8 cellular contexts compared by ENCODE assay signal in genomic region chr6:36839819-36840379, GRCh38. TPM values are rescaled to one million over a fixed set of nuclear protein-coding genes. Genes with fewer than 3 reads are reported as not detected.
A peak's percentile ranks its signal among the peaks of the same experiment; 100 is the strongest.
DNase-seq lines count a peak whose midpoint lies in the region; ATAC-seq, FAIRE-seq and TF ChIP-seq lines count a peak whose summit lies in the region.

No MANE protein-coding gene starts in this region.

- no peaks in the 10 kb centered on the region for H4K20me1 ChIP-seq in astrocyte (ENCODE audit: insufficient read depth, low read length)

- H3K27ac Mint-ChIP-seq in astrocyte (ENCODE audit: unreplicated experiment) = no peak overlapping the region

- H3K9ac ChIP-seq in astrocyte (ENCODE audit: low read length) = peak overlapping the region; percentile 35

- ATAC-seq in HG02642 (IDR thresholded peaks at IDR 0.05; ENCODE audit: poor library complexity, unreplicated experiment) = no peak

- peak overlapping the region; percentile 81 for H3K4me3 Mint-ChIP-seq in astrocyte (ENCODE audit: unreplicated experiment)

- WGBS in iPS DF 6.9 (ENCODE audit: insufficient coverage, insufficient read length) = no CpG with 5 or more reads among the region's 63 CpGs

- no peaks in the 10 kb centered on the region for H3K9me3 ChIP-seq in Peyer's patch
- no peaks in the 10 kb centered on the region for H3K9me3 ChIP-seq in astrocyte (ENCODE audit: insufficient read depth, low read depth, low read length)
- no peaks in the 10 kb centered on the region for H3K9me3 ChIP-seq in iPS DF 6.9 (ENCODE audit: control insufficient read depth, insufficient read depth, low read length)

- H3K27me3 ChIP-seq in Peyer's patch (peaks cover 0 to 7% of the 10 kb centered on the region in 2 donors), astrocyte (ENCODE audit: insufficient read depth, low read length) (peaks cover 32% of the 10 kb centered on the region), iPS DF 6.9 (ENCODE audit: control insufficient read depth, insufficient read depth, low read length) (peaks cover 25% of the 10 kb centered on the region)

- H3K27ac ChIP-seq in Peyer's patch (no peak overlapping the region), astrocyte (ENCODE audit: low read depth, low read length) (no peak overlapping the region), iPS DF 6.9 (ENCODE audit: low read length) (no peak overlapping the region), skin epidermis (peak overlapping the region in 8 of 21 experiments; percentile 8 to 66 (median 50))

- no peak for TF ChIP-seq POLR2A in Peyer's patch (IDR thresholded peaks at IDR 0.05)

- H3K4me1 ChIP-seq in Peyer's patch (peaks cover 4 to 24% (median 11%) of the 10 kb centered on the region in 4 donors), astrocyte (ENCODE audit: insufficient read depth, low read length) (peaks cover 14% of the 10 kb centered on the region), iPS DF 6.9 (ENCODE audit: control insufficient read depth, insufficient read depth, low read length) (peaks cover under 1% of the 10 kb centered on the region; the same call in 1 of the 2 replicates)

- H3K36me3 ChIP-seq in Peyer's patch (no peaks in the 10 kb centered on the region), astrocyte (ENCODE audit: insufficient read depth, low read length) (no peaks in the 10 kb centered on the region), iPS DF 6.9 (ENCODE audit: control insufficient read depth, insufficient read depth, low read length) (no peaks in the 10 kb centered on the region)

- DNase-seq in DMS79 treated with DMSO at 0.1 percent for 48 hours (lab: John Stamatoyannopoulos, UW) (peak; percentile 18), DMS79 (lab: John Stamatoyannopoulos, UW) (no peak), Peyer's patch (no peak), astrocyte (ENCODE audit: low read depth) (no peak), iPS DF 6.9 (ENCODE audit: low read depth, low spot score) (no peak), superior temporal gyrus (ENCODE audit: extremely low spot score) (no peak)

- peak in 3 of 6 experiments; percentile 7 to 14 (median 12) for TF ChIP-seq CTCF in Peyer's patch (IDR thresholded peaks at IDR 0.05)
- no peak for TF ChIP-seq CTCF in astrocyte (IDR thresholded peaks at IDR 0.05; ENCODE audit: insufficient read depth, low read depth, low read length)

- no peaks in the 10 kb centered on the region for H3K4me1 Mint-ChIP-seq in astrocyte (ENCODE audit: low read depth, unreplicated experiment)

- H2AFZ ChIP-seq in astrocyte (ENCODE audit: low read depth, low read length) = peak overlapping the region; percentile 47

- peaks cover 68% of the 10 kb centered on the region for H3K27me3 Mint-ChIP-seq in astrocyte (ENCODE audit: low read depth, unreplicated experiment)

- H3K4me2 ChIP-seq in astrocyte (ENCODE audit: low read length) = peak overlapping the region; percentile 86

- no peak for FAIRE-seq in astrocyte (lab: Jason Lieb, UNC)

- H3K4me3 ChIP-seq in Peyer's patch (peak overlapping the region; percentile 30 to 66 (median 56)), astrocyte (ENCODE audit: insufficient read depth, low read depth, low read length) (peak overlapping the region; percentile 37), iPS DF 6.9 (ENCODE audit: low read length) (peak overlapping the region; percentile 72; the same call in 1 of the 2 replicates), skin epidermis (peak overlapping the region; percentile 31 to 54 (median 40))

- no peaks in the 10 kb centered on the region for H3K79me2 ChIP-seq in astrocyte (ENCODE audit: insufficient read depth, low read length)

- peaks cover 4% of the 10 kb centered on the region for H3K36me3 Mint-ChIP-seq in astrocyte (ENCODE audit: low read depth, unreplicated experiment)

- H3K9me3 Mint-ChIP-seq in astrocyte (ENCODE audit: unreplicated experiment) = peaks cover 3% of the 10 kb centered on the region

RNA-seq across cellular contexts. Expression of gene CPNE5, which starts 0.7 kb away (rescaled TPM):
- total RNA-seq in Peyer's patch (1 to 10 TPM in 3 of 4 donors, under 1 TPM in 1; 0.35 to 5.8 (median 2.9) TPM), astrocyte (0.11 and 0.29 TPM in 2 replicates)

RNA-seq across cellular contexts. Expression of gene PPIL1, which starts 34.7 kb away (rescaled TPM):
- 10 to 100 TPM in 1 of 4 donors, 1 to 10 TPM in 3; 6.0 to 14.0 (median 6.4) TPM for total RNA-seq in Peyer's patch
- 34.7 and 36.6 TPM in 2 replicates for total RNA-seq in astrocyte

RNA-seq across cellular contexts. Expression of gene C6orf89, which starts 45.9 kb away (rescaled TPM):
- total RNA-seq in Peyer's patch (10 to 100 TPM; 25.6 to 39.1 (median 28.9) TPM), astrocyte (37.8 and 42.3 TPM in 2 replicates)
